ENCODE assay signal across 22 cellular contexts in the genomic region with DNA sequence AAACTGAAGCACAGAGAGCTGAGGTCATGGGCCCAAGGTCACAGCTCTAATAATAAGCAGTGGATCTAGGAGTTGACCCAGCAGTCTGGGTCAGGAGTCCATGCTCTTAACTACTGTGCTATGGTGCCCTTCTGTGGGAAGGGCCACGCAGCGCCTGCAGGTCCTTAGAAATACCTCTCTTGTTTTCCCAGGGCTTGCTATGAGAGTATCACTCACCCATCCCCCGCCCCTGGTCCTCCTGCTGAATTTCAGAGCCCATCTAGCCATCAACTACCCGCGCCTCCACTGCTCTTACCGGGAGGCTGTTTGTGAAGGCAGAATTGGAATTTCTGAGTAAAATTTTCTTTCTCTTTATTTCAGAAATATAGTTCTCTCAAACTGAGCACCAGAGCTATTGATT. TPM values are rescaled to one million over a fixed set of nuclear protein-coding genes. Genes with fewer than 3 reads are reported as not detected.
A peak's percentile ranks its signal among the peaks of the same experiment; 100 is the strongest.
DNase-seq lines count a peak whose midpoint lies in the region; ATAC-seq, FAIRE-seq and TF ChIP-seq lines count a peak whose summit lies in the region.
"Had no signal": no experiment of that assay in that cellular context is flagged by ENCODE, and none has a peak within 500 bp of the region (broad histone marks: within the 10 kb centered on the region; RNA-seq: fewer than 3 reads in every experiment).

No MANE protein-coding gene starts in this region.

- TF ChIP-seq POLR2A in H54 (IDR thresholded peaks at IDR 0.05; ENCODE audit: low read depth, low read length): no peak

- no peak for FAIRE-seq in H54 (lab: Jason Lieb, UNC)
- FAIRE-seq: GM12891 had no signal

- no peak for DNase-seq in left ventricle myocardium inferior
- DNase-seq in heart right ventricle: no peak
- DNase-seq in endodermal cell: peak; percentile 78
- peak; percentile 62 for DNase-seq in mesendoderm
- DNase-seq in H54 (ENCODE audit: insufficient read length, low spot score): no peak
- no peak for DNase-seq in ureter (ENCODE audit: low spot score)
- DNase-seq: CD8-positive, alpha-beta memory T cell; DND-41; GF-D8; GOT3; HFFc6; KG1; NCI-H1092; NCI-H2081 treated with DMSO at 0.1 percent for 48 hours; NCI-H226; NCI-H524 treated with DMSO at 0.1 percent for 48 hours had no signal

- WGBS in heart right ventricle, 2 donors: 81 to 84% methylated on average over 6 of the region's 6 CpGs
- 61 to 71% methylated on average over 2 to 3 of the region's 6 CpGs for WGBS in endodermal cell (ENCODE audit: insufficient coverage in 1 of 2, insufficient read length in 1 of 2), 2 experiments
- no CpG with 5 or more reads among the region's 6 CpGs for WGBS in mesendoderm (ENCODE audit: extremely low coverage, insufficient coverage, low lambda C conversion rate)

- H3K27me3 Mint-ChIP-seq in endodermal cell (ENCODE audit: insufficient read depth): peaks cover 7% of the 10 kb centered on the region

- H3K4me3 ChIP-seq in left ventricle myocardium inferior (no peak overlapping the region), heart right ventricle (no peak overlapping the region), endodermal cell (ENCODE audit: low read length) (no peak overlapping the region), mesendoderm (ENCODE audit: low read length) (no peak overlapping the region)

- H3K79me1 ChIP-seq in mesendoderm (ENCODE audit: low read length): no peaks in the 10 kb centered on the region

- H3K4me1 Mint-ChIP-seq in endodermal cell: no peaks in the 10 kb centered on the region
- H3K4me1 Mint-ChIP-seq: CD8-positive, alpha-beta memory T cell had no signal

- H3K4me3 Mint-ChIP-seq in endodermal cell: no peak overlapping the region
- H3K4me3 Mint-ChIP-seq: CD8-positive, alpha-beta memory T cell; HFFc6 had no signal

- H3K36me3 Mint-ChIP-seq in endodermal cell (ENCODE audit: low read depth): no peaks in the 10 kb centered on the region

- no peaks in the 10 kb centered on the region for H3K27me3 ChIP-seq in left ventricle myocardium inferior (ENCODE audit: low read depth)
- no peaks in the 10 kb centered on the region for H3K27me3 ChIP-seq in heart right ventricle
- peaks cover 9% of the 10 kb centered on the region for H3K27me3 ChIP-seq in endodermal cell (ENCODE audit: control insufficient read depth, insufficient read depth, low read length, poor library complexity, severe bottlenecking)
- H3K27me3 ChIP-seq in mesendoderm (ENCODE audit: insufficient read depth, low read length, poor library complexity): no peaks in the 10 kb centered on the region

- H2BK5ac ChIP-seq in mesendoderm (ENCODE audit: low read length): no peak overlapping the region

- no peaks in the 10 kb centered on the region for H3K36me3 ChIP-seq in left ventricle myocardium inferior
- H3K36me3 ChIP-seq in heart right ventricle: no peaks in the 10 kb centered on the region
- no peaks in the 10 kb centered on the region for H3K36me3 ChIP-seq in endodermal cell (ENCODE audit: control insufficient read depth, insufficient read depth, low read length)
- no peaks in the 10 kb centered on the region for H3K36me3 ChIP-seq in mesendoderm (ENCODE audit: control insufficient read depth, insufficient read depth, low read length)

- H3K4me2 ChIP-seq in mesendoderm (ENCODE audit: low read length): no peak overlapping the region

- no peak overlapping the region for H2BK15ac ChIP-seq in mesendoderm (replicated peaks; ENCODE audit: low read depth)

- no peak overlapping the region for H3K27ac Mint-ChIP-seq in endodermal cell
- H3K27ac Mint-ChIP-seq: HFFc6 had no signal

- H4K5ac ChIP-seq in mesendoderm (ENCODE audit: low read length): no peak overlapping the region

- H2BK120ac ChIP-seq in mesendoderm (ENCODE audit: low read depth, low read length): no peak overlapping the region

- no peak overlapping the region for H4K8ac ChIP-seq in mesendoderm (ENCODE audit: low read depth, low read length)

- no peak overlapping the region for H3K18ac ChIP-seq in mesendoderm (ENCODE audit: low read length)

- H3K79me2 ChIP-seq in mesendoderm (ENCODE audit: control insufficient read depth, insufficient read depth, low read length): no peaks in the 10 kb centered on the region

- peak overlapping the region; percentile 68 for H3K27ac ChIP-seq in left ventricle myocardium inferior (replicated peaks)
- peak overlapping the region in 3 of 10 donors; percentile 6 to 73 (median 60) for H3K27ac ChIP-seq in heart right ventricle
- no peak overlapping the region for H3K27ac ChIP-seq in endodermal cell (ENCODE audit: low read depth, low read length)
- no peak overlapping the region for H3K27ac ChIP-seq in mesendoderm (ENCODE audit: low read depth, low read length)

- H2AK5ac ChIP-seq in mesendoderm (ENCODE audit: low read length): no peak overlapping the region

- H3K23ac ChIP-seq in mesendoderm (ENCODE audit: low read length): no peak overlapping the region

- H3K9me3 Mint-ChIP-seq in endodermal cell: no peaks in the 10 kb centered on the region
- H3K9me3 Mint-ChIP-seq: HFFc6 had no signal

- ATAC-seq in heart right ventricle (no peak), HG03469 (IDR thresholded peaks at IDR 0.05; ENCODE audit: unreplicated experiment) (no peak), GM19452 (IDR thresholded peaks at IDR 0.05; ENCODE audit: unreplicated experiment) (no peak)
- ATAC-seq: Panc1 had no signal

- H3K56ac ChIP-seq in mesendoderm (ENCODE audit: low read length): no peak overlapping the region

- H3K9ac ChIP-seq in endodermal cell (ENCODE audit: extremely low read depth, low read length, poor library complexity, severe bottlenecking): no peak overlapping the region
- H3K9ac ChIP-seq in mesendoderm (ENCODE audit: low read length): no peak overlapping the region

- intact Hi-C loops in left ventricle myocardium inferior (cut with micrococcal nuclease) (no loop called here), heart right ventricle (cut with DNase I) (no loop called here)

- H3K9me3 ChIP-seq in left ventricle myocardium inferior (replicated peaks) (no peaks in the 10 kb centered on the region), heart right ventricle (no peaks in the 10 kb centered on the region), endodermal cell (ENCODE audit: control insufficient read depth, low read length) (no peaks in the 10 kb centered on the region)

- H3K4me1 ChIP-seq in left ventricle myocardium inferior (peaks cover 30% of the 10 kb centered on the region), heart right ventricle (peaks cover 0 to 26% (median 13%) of the 10 kb centered on the region in 9 donors), endodermal cell (ENCODE audit: control insufficient read depth, insufficient read depth, low read length) (no peaks in the 10 kb centered on the region), mesendoderm (ENCODE audit: control insufficient read depth, low read depth, low read length) (no peaks in the 10 kb centered on the region)

- H3K4ac ChIP-seq in mesendoderm (ENCODE audit: low read depth, low read length): no peak overlapping the region

- TF ChIP-seq CTCF in left ventricle myocardium inferior (IDR thresholded peaks at IDR 0.05; ENCODE audit: borderline replicate concordance): no peak
- TF ChIP-seq CTCF in heart right ventricle (IDR thresholded peaks at IDR 0.05): no peak
- TF ChIP-seq CTCF in endodermal cell (conservative IDR thresholded peaks at IDR 0.05): no peak

RNA-seq across cellular contexts. Expression of a gene that starts 27.3 kb away (rescaled TPM):
- total RNA-seq in left ventricle myocardium inferior (0.19 TPM), heart right ventricle (1 to 10 TPM in 1 of 10 donors, under 1 TPM in 8, not detected in 1; 0.07 to 1.0 (median 0.28) TPM), endodermal cell (not detected), ureter (0.34 TPM)
- 1 to 10 TPM in 1 of 2 donors, under 1 TPM in 1; 0.10 to 1.2 TPM for polyA plus RNA-seq in heart right ventricle
- polyA plus RNA-seq in endodermal cell (2013, experiment 1 of 2): 0.11 TPM
- not detected for polyA plus RNA-seq in endodermal cell (2013, experiment 2 of 2)
- 0.03 TPM for polyA plus RNA-seq in mesendoderm (2013, experiment 1 of 2)
- polyA plus RNA-seq in mesendoderm (2013, experiment 2 of 2): 0.04 TPM
- total RNA-seq: A172; CD8-positive, alpha-beta memory T cell; HFFc6 had no signal
- polyA plus RNA-seq: BJ; CD8-positive, alpha-beta memory T cell had no signal

RNA-seq across cellular contexts. Expression of a gene that starts 42.4 kb away (rescaled TPM):
- total RNA-seq in left ventricle myocardium inferior (49.5 TPM), heart right ventricle (10 to 100 TPM; 12.3 to 57.3 (median 26.9) TPM), endodermal cell (1 to 10 TPM; 3.0 to 3.3 TPM), ureter (31.4 TPM)
- polyA plus RNA-seq in heart right ventricle: 10 to 100 TPM; 14.2 to 56.3 TPM
- 0.85 TPM for polyA plus RNA-seq in endodermal cell (2013, experiment 1 of 2)
- polyA plus RNA-seq in endodermal cell (2013, experiment 2 of 2): 1.6 TPM
- polyA plus RNA-seq in mesendoderm (2013, experiment 1 of 2): 0.03 TPM
- polyA plus RNA-seq in mesendoderm (2013, experiment 2 of 2): 0.01 TPM
- total RNA-seq: A172, HFFc6 had no signal

Comparison
In these comparisons a context has a peak if more than half of its experiments do, and no peak if none do; other contexts are left out.
1. DNase-seq: peak in endodermal cell (single experiment) and mesendoderm (single experiment); none in left ventricle myocardium inferior (single experiment), heart right ventricle (0 of 2), H54 (single experiment) and ureter (single experiment).